17 cellular contexts compared by ENCODE assay signal in genomic region chr16:50271148-50272041, GRCh38. TPM values are rescaled to one million over a fixed set of nuclear protein-coding genes. Genes with fewer than 3 reads are reported as not detected.
A peak's percentile ranks its signal among the peaks of the same experiment; 100 is the strongest.
DNase-seq lines count a peak whose midpoint lies in the region; ATAC-seq, FAIRE-seq and TF ChIP-seq lines count a peak whose summit lies in the region.
"Had no signal": no experiment of that assay in that cellular context is flagged by ENCODE, and none has a peak within 500 bp of the region (broad histone marks: within the 10 kb centered on the region; RNA-seq: fewer than 3 reads in every experiment).

No MANE protein-coding gene starts in this region.

- DNase-seq in Right ventricle myocardium superior (peak; percentile 30), Right ventricle myocardium inferior (ENCODE audit: missing footprints) (no peak), WERI-Rb-1 (peak; percentile 43), kidney (peak; percentile 51), amygdala (lab: John Stamatoyannopoulos, UW) (no peak), NCI-H748 (lab: John Stamatoyannopoulos, UW; ENCODE audit: unreplicated experiment) (no peak), inferior parietal cortex (ENCODE audit: extremely low spot score) (no peak)
- no peak for DNase-seq in stimulated activated effector memory CD8-positive, alpha-beta T cell treated with anti-CD3 and anti-CD28 coated beads, Interleukin-12 subunit alpha, Interleukin-12 subunit beta, amount 100 ng/mL, for 72 hours (ENCODE audit: low spot score in 2 of 2)
- DNase-seq: endodermal cell, HCEC 1CT, KBM-7, mesenchymal stem cell, NCI-H1417 treated with DMSO at 0.1 percent for 48 hours, NCI-H345 had no signal

- H3K4me1 ChIP-seq in kidney (ENCODE audit: control insufficient read depth in 1 of 2, insufficient read depth in 1 of 2, low read depth in 1 of 2, low read length in 2 of 2): peaks cover 0 to 2% of the 10 kb centered on the region in 2 donors
- H3K4me1 ChIP-seq: breast epithelium had no signal

- intact Hi-C loops in Right ventricle myocardium superior (cut with DNase I): no loop called here
- intact Hi-C loops in Right ventricle myocardium inferior (cut with DNase I): no loop called here
- intact Hi-C loops in kidney (cut with DNase I): no loop called here

- no peaks in the 10 kb centered on the region for H3K9me3 Mint-ChIP-seq in stimulated activated effector memory CD8-positive, alpha-beta T cell treated with anti-CD3 and anti-CD28 coated beads, Interleukin-12 subunit alpha, Interleukin-12 subunit beta, amount 100 ng/mL, for 72 hours
- H3K9me3 Mint-ChIP-seq: endodermal cell had no signal

- peak overlapping the region; percentile 41 for H3K27ac ChIP-seq in WERI-Rb-1
- H3K27ac ChIP-seq in kidney (ENCODE audit: low read depth in 2 of 2, low read length in 2 of 2): no peak overlapping the region
- H3K27ac ChIP-seq: breast epithelium, suprapubic skin, VCaP had no signal

- no peaks in the 10 kb centered on the region for H3K27me3 ChIP-seq in WERI-Rb-1 (ENCODE audit: insufficient read depth, low read depth, severe bottlenecking)
- H3K27me3 ChIP-seq: breast epithelium, suprapubic skin had no signal

- peak overlapping the region; percentile 100 for H3K27ac Mint-ChIP-seq in stimulated activated effector memory CD8-positive, alpha-beta T cell treated with anti-CD3 and anti-CD28 coated beads, Interleukin-12 subunit alpha, Interleukin-12 subunit beta, amount 100 ng/mL, for 72 hours
- H3K27ac Mint-ChIP-seq: endodermal cell had no signal

- H3K4me3 ChIP-seq in WERI-Rb-1 (ENCODE audit: low read depth, low read length) (no peak overlapping the region), kidney (ENCODE audit: low read length in 2 of 2) (no peak overlapping the region)
- H3K4me3 ChIP-seq: breast epithelium, suprapubic skin had no signal

- no peak for FAIRE-seq in kidney (lab: Jason Lieb, UNC)

- peaks cover 93% of the 10 kb centered on the region for H3K4me1 Mint-ChIP-seq in stimulated activated effector memory CD8-positive, alpha-beta T cell treated with anti-CD3 and anti-CD28 coated beads, Interleukin-12 subunit alpha, Interleukin-12 subunit beta, amount 100 ng/mL, for 72 hours

- H3K36me3 ChIP-seq in WERI-Rb-1 (no peaks in the 10 kb centered on the region), kidney (ENCODE audit: control insufficient read depth in 1 of 2, insufficient read depth in 2 of 2, low read length in 2 of 2) (no peaks in the 10 kb centered on the region)
- H3K36me3 ChIP-seq: breast epithelium, suprapubic skin had no signal

- peak overlapping the region; percentile 97 for H3K4me3 Mint-ChIP-seq in stimulated activated effector memory CD8-positive, alpha-beta T cell treated with anti-CD3 and anti-CD28 coated beads, Interleukin-12 subunit alpha, Interleukin-12 subunit beta, amount 100 ng/mL, for 72 hours
- H3K4me3 Mint-ChIP-seq: endodermal cell had no signal

- no peak overlapping the region for H3K9ac ChIP-seq in kidney (ENCODE audit: low read length in 2 of 2)

- no peaks in the 10 kb centered on the region for H3K9me3 ChIP-seq in WERI-Rb-1 (ENCODE audit: severe bottlenecking)
- no peaks in the 10 kb centered on the region for H3K9me3 ChIP-seq in kidney (ENCODE audit: control insufficient read depth in 1 of 2, low read length in 2 of 2)
- H3K9me3 ChIP-seq: breast epithelium, suprapubic skin had no signal

- ATAC-seq in Right ventricle myocardium superior (ENCODE audit: poor library complexity) (no peak), Right ventricle myocardium inferior (no peak)
- ATAC-seq in stimulated activated effector memory CD8-positive, alpha-beta T cell treated with anti-CD3 and anti-CD28 coated beads, Interleukin-12 subunit alpha, Interleukin-12 subunit beta, amount 100 ng/mL, for 72 hours: no peak

- H3K36me3 Mint-ChIP-seq in stimulated activated effector memory CD8-positive, alpha-beta T cell treated with anti-CD3 and anti-CD28 coated beads, Interleukin-12 subunit alpha, Interleukin-12 subunit beta, amount 100 ng/mL, for 72 hours: peaks cover 38% of the 10 kb centered on the region

- TF ChIP-seq CTCF in WERI-Rb-1 (IDR thresholded peaks at IDR 0.05; ENCODE audit: low read depth, low read length): no peak
- no peak for TF ChIP-seq CTCF in kidney (IDR thresholded peaks at IDR 0.05; ENCODE audit: borderline replicate concordance, extremely low read depth, insufficient read depth)

RNA-seq across cellular contexts. Expression of gene ADCY7, which starts 5.0 kb away (rescaled TPM):
- total RNA-seq in Right ventricle myocardium superior (9.3 TPM), Right ventricle myocardium inferior (11.7 TPM), kidney (40.5 TPM)
- polyA plus RNA-seq in kidney (ENCODE audit: insufficient read depth, low read depth, low replicate concordance): 0.86 TPM

Comparison
In these comparisons a context has a peak if more than half of its experiments do, and no peak if none do; other contexts are left out.
1. DNase-seq: peak in Right ventricle myocardium superior (single experiment), WERI-Rb-1 (single experiment) and kidney (single experiment); none in Right ventricle myocardium inferior (single experiment), stimulated activated effector memory CD8-positive, alpha-beta T cell treated with anti-CD3 and anti-CD28 coated beads, Interleukin-12 subunit alpha, Interleukin-12 subunit beta, amount 100 ng/mL, for 72 hours (0 of 2), amygdala (0 of 56), NCI-H748 (single experiment) and inferior parietal cortex (single experiment).